In the genomic region with DNA sequence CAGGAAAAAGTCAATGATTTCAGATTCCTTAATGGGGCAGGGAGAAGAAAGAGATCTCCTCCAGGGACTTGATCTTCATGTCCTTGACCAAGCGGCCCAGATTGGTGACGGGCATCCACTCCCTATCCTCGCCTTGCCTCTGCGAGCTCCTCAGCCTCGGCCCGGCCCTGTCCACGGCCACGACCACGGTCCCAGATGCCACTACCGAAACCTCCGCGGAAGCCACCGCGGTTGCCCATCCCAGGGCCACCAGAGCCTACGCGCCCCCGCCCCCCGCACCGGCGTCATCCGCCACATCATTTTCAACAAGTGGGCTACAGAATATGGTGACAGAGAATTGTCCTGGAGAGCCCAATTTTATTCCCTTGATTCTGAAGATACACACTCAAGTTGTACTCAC, we compare ENCODE assay signal across 20 cellular contexts.
"Had no signal": no experiment of that assay in that cellular context is flagged by ENCODE, and none has a peak within 500 bp of the region (broad histone marks: within the 10 kb centered on the region; RNA-seq: fewer than 3 reads in every experiment).

No MANE protein-coding gene starts in this region.

- ATAC-seq: SK-N-SH treated with all-trans-retinoic acid at 6 μM for 48 hours had no signal

- H3K36me3 ChIP-seq: SJCRH30 had no signal

- H3K27ac ChIP-seq: HL-60, SJCRH30 had no signal

- H3K9me3 ChIP-seq: SJCRH30 had no signal

- DNase-seq: KBM-7, MV-4-11, NCI-H1048, NCI-H1105, NCI-H1417, NCI-H1436 treated with DMSO at 0.1 percent for 48 hours, NCI-H1694, NCI-H187 treated with DMSO at 0.1 percent for 48 hours, NCI-H2029 treated with DMSO at 0.1 percent for 48 hours, NCI-H2227 treated with DMSO at 0.1 percent for 48 hours, NCI-H524, NCI-H526 treated with DMSO at 0.1 percent for 48 hours, NCI-H748 treated with DMSO at 0.1 percent for 48 hours, RPMI8226, SHP77 treated with DMSO at 0.1 percent for 48 hours, SJCRH30 had no signal

- FAIRE-seq: HTR-8/SVneo, RCC 7860 had no signal

- H3K4me3 ChIP-seq: SJCRH30 had no signal

- H3K4me1 ChIP-seq: SJCRH30 had no signal

- H3K27me3 ChIP-seq: SJCRH30 had no signal
